7 cellular contexts compared by ENCODE assay signal in the genomic region with DNA sequence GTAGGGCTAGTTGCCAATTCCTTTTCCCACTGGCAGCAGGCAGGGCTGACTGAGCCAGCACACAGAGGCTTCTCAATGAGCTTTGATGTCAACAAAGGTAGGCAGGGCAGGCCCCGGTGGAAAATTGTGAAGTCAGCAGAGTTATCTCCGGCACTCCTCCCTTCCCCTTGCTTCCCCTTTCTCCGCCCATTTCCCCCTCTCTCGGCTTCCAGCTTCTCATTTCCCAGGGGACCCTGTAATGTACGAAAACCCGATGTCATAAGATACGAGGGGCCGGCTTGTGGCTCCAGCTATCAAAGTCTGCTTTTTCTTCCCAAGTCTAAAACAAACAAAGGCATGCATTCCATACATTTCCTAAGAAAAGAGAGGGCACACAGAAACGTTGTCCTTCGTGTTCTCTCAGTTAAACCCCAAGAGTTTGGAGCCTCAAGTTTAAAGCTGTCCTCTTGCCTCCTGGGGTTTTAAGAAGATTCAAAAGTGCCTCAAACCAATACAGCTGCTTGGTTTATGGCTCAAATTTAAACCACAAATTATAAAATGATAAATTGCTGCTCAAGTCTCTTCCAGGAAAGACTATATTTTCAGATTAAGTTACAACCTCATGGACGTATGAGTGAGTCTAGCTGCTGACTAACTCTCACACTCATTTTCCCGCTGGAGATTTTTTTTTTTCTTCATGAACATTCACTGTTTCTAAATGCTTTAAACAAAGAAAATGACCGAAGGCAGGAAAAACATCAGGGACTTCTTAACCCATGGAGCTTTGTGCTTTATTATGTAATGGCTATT. TPM values are rescaled to one million over a fixed set of nuclear protein-coding genes. Genes with fewer than 3 reads are reported as not detected.
DNase-seq lines count a peak whose midpoint lies in the region; TF ChIP-seq lines count a peak whose summit lies in the region.

No MANE protein-coding gene starts in this region.

- peaks cover 0 to 8% of the 10 kb centered on the region in 2 donors for H3K4me1 ChIP-seq in uterus

- no peak for TF ChIP-seq POLR2A in uterus (IDR thresholded peaks at IDR 0.05)

- intact Hi-C loops in uterus (cut with DNase I; ENCODE audit: low total_unique reads), result no loop called here

- peak overlapping the region; percentile 54 for H3K4me3 ChIP-seq in WI38 (ENCODE audit: low read depth, low read length)
- H3K4me3 ChIP-seq in epithelial cell of esophagus (ENCODE audit: low read length), result no peak overlapping the region
- H3K4me3 ChIP-seq in uterus, result peak overlapping the region in 1 of 2 donors; percentile 9

- peak; percentile 58 for DNase-seq in GM03348 (ENCODE audit: low spot score)
- peak; percentile 59 for DNase-seq in NCI-H187 treated with DMSO at 0.1 percent for 48 hours (lab: John Stamatoyannopoulos, UW)
- DNase-seq in epithelial cell of esophagus (ENCODE audit: low read depth), result peak; percentile 54
- DNase-seq in mucosa of gallbladder (ENCODE audit: low spot score), result peak; percentile 53
- peak; percentile 56 to 69 for DNase-seq in uterus
- no peak for DNase-seq in GDM1 (lab: John Stamatoyannopoulos, UW)

- H3K9me3 ChIP-seq in uterus, result no peaks in the 10 kb centered on the region

- H3K27ac ChIP-seq in uterus, result peak overlapping the region; percentile 83 to 91

- TF ChIP-seq CTCF in WI38 (IDR thresholded peaks at IDR 0.05; ENCODE audit: low read depth, low read length), result no peak
- no peak for TF ChIP-seq CTCF in epithelial cell of esophagus (IDR thresholded peaks at IDR 0.05; ENCODE audit: insufficient read depth, low read depth, low read length, missing control alignments)
- no peak for TF ChIP-seq CTCF in uterus (IDR thresholded peaks at IDR 0.05)

- H3K36me3 ChIP-seq in uterus, result no peaks in the 10 kb centered on the region

- no peaks in the 10 kb centered on the region for H3K27me3 ChIP-seq in uterus

RNA-seq across cellular contexts. Expression of a gene that starts 27.3 kb away (rescaled TPM):
- total RNA-seq in mucosa of gallbladder (111 TPM), uterus (10 to 100 TPM; 27.4 to 96.8 (median 58.0) TPM)
